19 cellular contexts compared by ENCODE assay signal in the genomic region with DNA sequence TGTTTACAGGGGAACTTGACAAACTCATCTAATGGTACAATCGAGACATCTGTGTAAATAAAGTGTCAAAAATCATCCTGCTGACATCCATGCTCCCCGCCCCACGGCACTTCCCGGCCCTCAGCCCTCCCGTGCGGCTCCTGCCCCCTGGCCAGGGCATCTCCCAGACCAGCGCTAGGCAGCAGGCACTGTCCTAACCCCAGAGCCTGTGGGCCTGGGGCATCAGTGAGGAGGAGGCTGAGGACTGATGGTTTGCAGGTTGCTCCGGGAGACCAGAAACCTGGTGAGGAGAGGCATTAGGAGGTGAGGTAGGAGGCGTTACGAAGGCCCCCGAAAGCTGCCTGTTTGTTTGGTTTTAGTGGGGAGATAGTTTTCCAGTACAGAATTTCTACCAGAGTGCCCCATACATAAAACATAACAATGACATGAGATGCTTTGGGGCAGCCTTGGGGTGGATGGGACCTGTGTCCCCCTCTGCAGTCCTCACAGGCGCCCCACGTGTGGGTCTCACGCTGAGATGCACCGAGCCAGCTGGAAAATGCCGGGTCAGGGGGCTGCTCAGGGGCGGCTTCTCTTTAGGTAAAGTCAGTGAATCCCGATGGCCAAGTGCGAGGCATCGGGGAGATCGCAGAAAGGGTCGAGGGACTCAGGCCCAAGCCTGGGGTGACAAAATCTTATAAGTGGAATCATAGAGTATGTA.
DNase-seq lines count a peak whose midpoint lies in the region; ATAC-seq and TF ChIP-seq lines count a peak whose summit lies in the region.
"Had no signal": no experiment of that assay in that cellular context is flagged by ENCODE, and none has a peak within 500 bp of the region (broad histone marks: within the 10 kb centered on the region; RNA-seq: fewer than 3 reads in every experiment).

No MANE protein-coding gene starts in this region.

- no peaks in the 10 kb centered on the region for H3K27me3 Mint-ChIP-seq in activated CD4-positive, alpha-beta T cell treated with anti-CD3 and anti-CD28 coated beads, Interleukin-2, amount 10 ng/mL, durations not matched to agents 7 days and 5 days
- no peaks in the 10 kb centered on the region for H3K27me3 Mint-ChIP-seq in activated B cell treated with CpG ODN at 0.5 μM for 24 hours
- H3K27me3 Mint-ChIP-seq in stimulated activated memory B cell treated with anti-CD40 and anti-IgM and Interleukin-4, amounts not matched to agents 10 μg/mL and 1 μg/mL and 100 μg/mL, for 72 hours: no peaks in the 10 kb centered on the region

- peaks cover 8% of the 10 kb centered on the region for H3K9me3 Mint-ChIP-seq in activated CD4-positive, alpha-beta T cell treated with anti-CD3 and anti-CD28 coated beads, Interleukin-2, amount 10 ng/mL, durations not matched to agents 7 days and 5 days
- no peaks in the 10 kb centered on the region for H3K9me3 Mint-ChIP-seq in activated B cell treated with CpG ODN at 0.5 μM for 24 hours
- peaks cover 8% of the 10 kb centered on the region for H3K9me3 Mint-ChIP-seq in stimulated activated memory B cell treated with anti-CD40 and anti-IgM and Interleukin-4, amounts not matched to agents 10 μg/mL and 1 μg/mL and 100 μg/mL, for 72 hours

- no peak for DNase-seq in activated CD4-positive, alpha-beta T cell treated with anti-CD3 and anti-CD28 coated beads, Interleukin-2, amount 10 ng/mL, durations not matched to agents 7 days and 5 days
- no peak for DNase-seq in activated CD4-positive, alpha-beta T cell treated with anti-CD3 and anti-CD28 coated beads for 48 hours
- DNase-seq in activated B cell treated with CpG ODN at 0.5 μM for 24 hours (no peak), mesenteric fat pad (ENCODE audit: low spot score) (peak; percentile 88), COLO668 (lab: John Stamatoyannopoulos, UW; ENCODE audit: unreplicated experiment) (no peak), cortex of kidney (lab: John Stamatoyannopoulos, UW) (no peak)
- DNase-seq: activated CD4-positive, alpha-beta T cell treated with anti-CD3 and anti-CD28 coated beads, Interleukin-2, amount 50 U/mL, for 1 hour; gastrocnemius medialis; GF-D8; NCI-H1105; NCI-H1930; NCI-H2227 treated with DMSO at 0.1 percent for 48 hours; NCI-H69; stimulated activated CD4-positive, alpha-beta T cell treated with anti-CD3 and anti-CD28 coated beads, Interleukin-4, amount 100 ng/mL, for 1 hour; stimulated activated naive CD4-positive, alpha-beta T cell treated with Interleukin-2 at 50 U/mL for 16 hours had no signal

- POLR2A ChIA-PET in activated CD4-positive, alpha-beta T cell treated with anti-CD3 and anti-CD28 coated beads, Interleukin-2, amount 10 ng/mL, durations not matched to agents 7 days and 5 days (lab: Charles Lee): no interaction called here
- POLR2A ChIA-PET in activated B cell treated with CpG ODN at 0.5 μM for 24 hours (lab: Charles Lee): no interaction called here

- H3K36me3 Mint-ChIP-seq in activated CD4-positive, alpha-beta T cell treated with anti-CD3 and anti-CD28 coated beads, Interleukin-2, amount 10 ng/mL, durations not matched to agents 7 days and 5 days (ENCODE audit: low read depth): no peaks in the 10 kb centered on the region
- H3K36me3 Mint-ChIP-seq in activated B cell treated with CpG ODN at 0.5 μM for 24 hours (ENCODE audit: low read depth): peaks cover under 1% of the 10 kb centered on the region
- H3K36me3 Mint-ChIP-seq in stimulated activated memory B cell treated with anti-CD40 and anti-IgM and Interleukin-4, amounts not matched to agents 10 μg/mL and 1 μg/mL and 100 μg/mL, for 72 hours: peaks cover 13% of the 10 kb centered on the region
- H3K36me3 Mint-ChIP-seq: brain had no signal

- TF ChIP-seq CTCF in activated B cell treated with CpG ODN at 0.5 μM for 24 hours (IDR thresholded peaks at IDR 0.05): no peak

- intact Hi-C loops in activated B cell treated with CpG ODN at 0.5 μM for 24 hours (cut with micrococcal nuclease): no loop called here

- peak overlapping the region; percentile 14 for H3K27ac Mint-ChIP-seq in activated CD4-positive, alpha-beta T cell treated with anti-CD3 and anti-CD28 coated beads, Interleukin-2, amount 10 ng/mL, durations not matched to agents 7 days and 5 days
- peak overlapping the region; percentile 0 for H3K27ac Mint-ChIP-seq in activated B cell treated with CpG ODN at 0.5 μM for 24 hours
- H3K27ac Mint-ChIP-seq in stimulated activated memory B cell treated with anti-CD40 and anti-IgM and Interleukin-4, amounts not matched to agents 10 μg/mL and 1 μg/mL and 100 μg/mL, for 72 hours: peak overlapping the region; percentile 72
- H3K27ac Mint-ChIP-seq: brain; T-helper 1 cell treated with Interleukin-12 subunit alpha and Interleukin-12 subunit beta and Interleukin-4 antibody, amounts not matched to agents 30 μg/mL and 1 μg/mL, for 36 hours had no signal

- peaks cover 11% of the 10 kb centered on the region for H3K4me1 Mint-ChIP-seq in activated CD4-positive, alpha-beta T cell treated with anti-CD3 and anti-CD28 coated beads, Interleukin-2, amount 10 ng/mL, durations not matched to agents 7 days and 5 days
- H3K4me1 Mint-ChIP-seq in activated B cell treated with CpG ODN at 0.5 μM for 24 hours: peaks cover 50% of the 10 kb centered on the region
- H3K4me1 Mint-ChIP-seq in stimulated activated memory B cell treated with anti-CD40 and anti-IgM and Interleukin-4, amounts not matched to agents 10 μg/mL and 1 μg/mL and 100 μg/mL, for 72 hours: peaks cover 37% of the 10 kb centered on the region

- ATAC-seq in activated B cell treated with CpG ODN at 0.5 μM for 24 hours (ENCODE audit: low read depth) (no peak), GM21367 (IDR thresholded peaks at IDR 0.05; ENCODE audit: unreplicated experiment) (no peak)
- no peak for ATAC-seq in stimulated activated memory B cell treated with anti-CD40 and anti-IgM and Interleukin-4, amounts not matched to agents 10 μg/mL and 1 μg/mL and 100 μg/mL, for 72 hours
- ATAC-seq: gastrocnemius medialis had no signal

- H3K4me3 Mint-ChIP-seq in activated CD4-positive, alpha-beta T cell treated with anti-CD3 and anti-CD28 coated beads, Interleukin-2, amount 10 ng/mL, durations not matched to agents 7 days and 5 days: no peak overlapping the region
- no peak overlapping the region for H3K4me3 Mint-ChIP-seq in activated B cell treated with CpG ODN at 0.5 μM for 24 hours
- H3K4me3 Mint-ChIP-seq in stimulated activated memory B cell treated with anti-CD40 and anti-IgM and Interleukin-4, amounts not matched to agents 10 μg/mL and 1 μg/mL and 100 μg/mL, for 72 hours: no peak overlapping the region
- H3K4me3 Mint-ChIP-seq: brain; T-helper 1 cell treated with Interleukin-12 subunit alpha and Interleukin-12 subunit beta and Interleukin-4 antibody, amounts not matched to agents 30 μg/mL and 1 μg/mL, for 36 hours had no signal

- CTCF ChIA-PET in activated CD4-positive, alpha-beta T cell treated with anti-CD3 and anti-CD28 coated beads, Interleukin-2, amount 10 ng/mL, durations not matched to agents 7 days and 5 days (lab: Charles Lee): interaction anchor here (1.3 kb wide), 1 partner anchor 15 kb away, joined by 3 read pairs; no protein-coding TSS in a partner anchor
- CTCF ChIA-PET in activated B cell treated with CpG ODN at 0.5 μM for 24 hours (lab: Charles Lee): no interaction called here

Comparison
In these comparisons a context has a peak if more than half of its experiments do, and no peak if none do; other contexts are left out.
1. H3K27ac Mint-ChIP-seq: peak in every context shown above with its lines; median percentile 72 in stimulated activated memory B cell treated with anti-CD40 and anti-IgM and Interleukin-4, amounts not matched to agents 10 μg/mL and 1 μg/mL and 100 μg/mL, for 72 hours; 14 in activated CD4-positive, alpha-beta T cell treated with anti-CD3 and anti-CD28 coated beads, Interleukin-2, amount 10 ng/mL, durations not matched to agents 7 days and 5 days; 0 in activated B cell treated with CpG ODN at 0.5 μM for 24 hours.